10 cellular contexts compared by ENCODE assay signal in the genomic region with DNA sequence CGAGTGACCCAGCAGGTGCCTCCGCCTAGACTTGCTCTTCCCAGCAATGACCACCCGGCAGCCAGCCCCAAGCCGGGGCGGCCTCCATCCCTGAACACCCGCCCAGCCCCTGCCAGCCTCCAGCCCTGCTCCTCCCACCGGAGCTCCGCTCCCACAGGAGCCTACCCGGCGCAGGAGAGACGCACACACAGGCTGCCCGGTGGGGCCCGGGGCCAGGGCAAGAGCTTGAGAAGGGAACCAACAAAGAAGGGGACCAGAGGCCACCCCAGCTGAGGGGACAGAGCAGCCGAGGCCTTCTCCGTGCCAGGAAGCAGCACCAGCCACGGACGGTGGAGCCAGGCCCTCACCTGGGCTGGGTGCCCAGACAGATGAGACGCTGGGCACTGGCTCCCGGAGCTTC. TPM values are rescaled to one million over a fixed set of nuclear protein-coding genes. Genes with fewer than 3 reads are reported as not detected.
A peak's percentile ranks its signal among the peaks of the same experiment; 100 is the strongest.
DNase-seq lines count a peak whose midpoint lies in the region; ATAC-seq and TF ChIP-seq lines count a peak whose summit lies in the region.
"Had no signal": no experiment of that assay in that cellular context is flagged by ENCODE, and none has a peak within 500 bp of the region (broad histone marks: within the 10 kb centered on the region; RNA-seq: fewer than 3 reads in every experiment).

No MANE protein-coding gene starts in this region.

- H3K9me3 ChIP-seq in RWPE2 (ENCODE audit: severe bottlenecking) (no peaks in the 10 kb centered on the region), tibial artery (no peaks in the 10 kb centered on the region), Karpas-422 (ENCODE audit: low read length) (no peaks in the 10 kb centered on the region)

- H3K27ac ChIP-seq in RWPE2 (ENCODE audit: poor library complexity, severe bottlenecking), result peak overlapping the region; percentile 99
- H3K27ac ChIP-seq in tibial artery, result peak overlapping the region; percentile 98
- H3K27ac ChIP-seq in Karpas-422 (ENCODE audit: low read length), result no peak overlapping the region

- H3K4me3 ChIP-seq in RWPE2 (ENCODE audit: severe bottlenecking) (peak overlapping the region; percentile 12), tibial artery (peak overlapping the region; percentile 38 to 56), Karpas-422 (ENCODE audit: low read length) (no peak overlapping the region)

- H3K4me2 ChIP-seq in Karpas-422 (ENCODE audit: low read depth, low read length, poor library complexity, severe bottlenecking), result no peak overlapping the region

- DNase-seq in RWPE2 (ENCODE audit: low spot score) (no peak), midbrain (lab: John Stamatoyannopoulos, UW) (peak; percentile 71), tibial artery (peak in 1 of 2 donors; percentile 87), Karpas-422 (no peak)
- DNase-seq: activated CD8-positive, alpha-beta memory T cell treated with anti-CD3 and anti-CD28 coated beads for 24 hours; CD8-positive, alpha-beta memory T cell; NCI-H226 had no signal

- H3K79me2 ChIP-seq in Karpas-422 (ENCODE audit: low read length), result peaks cover 15% of the 10 kb centered on the region

- H4K20me1 ChIP-seq in Karpas-422 (ENCODE audit: insufficient read depth, low read depth, low read length), result peaks cover under 1% of the 10 kb centered on the region; the same call in 1 of the 2 replicates

- H2AFZ ChIP-seq in Karpas-422 (ENCODE audit: low read length), result no peak overlapping the region

- ATAC-seq in RWPE2 (ENCODE audit: low read depth) (peak; percentile 26; the same call in 2 of the 3 replicates), esophagus mucosa (peak; percentile 11), GM21381 (IDR thresholded peaks at IDR 0.05; ENCODE audit: unreplicated experiment) (no peak), GM21717 (IDR thresholded peaks at IDR 0.05; ENCODE audit: unreplicated experiment) (no peak)

- H3K36me3 ChIP-seq in RWPE2 (ENCODE audit: low read depth), result 0 out of 2 replicates have a peak, but pooled peaks cover 3% of the 10 kb centered on the region
- H3K36me3 ChIP-seq in tibial artery, result peaks cover 0 to 7% (median 6%) of the 10 kb centered on the region in 3 donors
- no peaks in the 10 kb centered on the region for H3K36me3 ChIP-seq in Karpas-422 (ENCODE audit: insufficient read depth, low read length)

- intact Hi-C loops in tibial artery (cut with DNase I; ENCODE audit: low total_unique reads), result no loop called here

- H3K9me2 ChIP-seq in Karpas-422 (replicated peaks; ENCODE audit: insufficient read depth, low read length), result no peaks in the 10 kb centered on the region

- H3K27me3 ChIP-seq in RWPE2 (ENCODE audit: insufficient read depth, poor library complexity, severe bottlenecking), result no peaks in the 10 kb centered on the region
- no peaks in the 10 kb centered on the region for H3K27me3 ChIP-seq in tibial artery
- no peaks in the 10 kb centered on the region for H3K27me3 ChIP-seq in Karpas-422 (ENCODE audit: low read length)

- no peak for TF ChIP-seq CTCF in RWPE2 (IDR thresholded peaks at IDR 0.05; ENCODE audit: poor library complexity, severe bottlenecking)
- no peak for TF ChIP-seq CTCF in tibial artery (IDR thresholded peaks at IDR 0.05)

- no peak overlapping the region for H3K9ac ChIP-seq in Karpas-422 (ENCODE audit: low read length)

- H3K4me1 ChIP-seq in RWPE2 (ENCODE audit: insufficient read depth, poor library complexity, severe bottlenecking) (peaks cover 18% of the 10 kb centered on the region), tibial artery (peaks cover 6 to 80% (median 65%) of the 10 kb centered on the region in 4 donors), Karpas-422 (ENCODE audit: low read length) (no peaks in the 10 kb centered on the region)

RNA-seq across cellular contexts. Expression of a gene that starts 13.8 kb away (rescaled TPM):
- 34.8 TPM for total RNA-seq in esophagus mucosa
- total RNA-seq in Karpas-422 (2014; rRNA removed; shearing (Covaris generic); ENCODE audit: low replicate concordance), result 72.8 and 110 TPM in 2 replicates

RNA-seq across cellular contexts. Expression of a gene that starts 26.6 kb away (rescaled TPM):
- total RNA-seq in esophagus mucosa, result 6.0 TPM
- 12.8 and 15.0 TPM in 2 replicates for total RNA-seq in Karpas-422 (2014; rRNA removed; shearing (Covaris generic); ENCODE audit: low replicate concordance)

RNA-seq across cellular contexts. Expression of a gene that starts 33.7 kb away (rescaled TPM):
- 96.6 TPM for total RNA-seq in esophagus mucosa
- total RNA-seq in Karpas-422 (2014; rRNA removed; shearing (Covaris generic); ENCODE audit: low replicate concordance), result 68.3 and 110 TPM in 2 replicates

Comparison
In these comparisons a context has a peak if more than half of its experiments do, and no peak if none do; other contexts are left out.
1. ATAC-seq: peak in RWPE2 (single experiment) and esophagus mucosa (single experiment); none in GM21381 (single experiment) and GM21717 (single experiment).